ENCODE assay signal across 9 cellular contexts in genomic region chr2:183984871-183985270, GRCh38.
"Had no signal": no experiment of that assay in that cellular context is flagged by ENCODE, and none has a peak within 500 bp of the region (broad histone marks: within the 10 kb centered on the region; RNA-seq: fewer than 3 reads in every experiment).

No MANE protein-coding gene starts in this region.

- H3K4me1 ChIP-seq: HAP-1 had no signal

- H3K9me3 ChIP-seq: HAP-1 had no signal

- H3K4me3 ChIP-seq: GM23248, GM23338, HAP-1 had no signal

- H3K36me3 ChIP-seq: HAP-1 had no signal

- DNase-seq: GM23248, GOT3, H7, H9, HCEC 1CT, HFFc6 had no signal

- ATAC-seq: GM23338, HCT116 had no signal
